Comparison of ENCODE assay signal across 26 cellular contexts in genomic region chr12:3606101-3606500, GRCh38.
"Had no signal": no experiment of that assay in that cellular context is flagged by ENCODE, and none has a peak within 500 bp of the region (broad histone marks: within the 10 kb centered on the region; RNA-seq: fewer than 3 reads in every experiment).

No MANE protein-coding gene starts in this region.

- DNase-seq: activated CD4-positive, alpha-beta memory T cell treated with anti-CD3 and anti-CD28 coated beads for 36 hours; activated CD4-positive, alpha-beta T cell treated with anti-CD3 and anti-CD28 coated beads for 4 hours; activated naive CD4-positive, alpha-beta T cell; activated T-cell treated with anti-CD3 and anti-CD28 coated beads, Interleukin-2, amount 50 U/mL, for 4 hours; colonic mucosa; effector CD8-positive, alpha-beta T cell; gastrocnemius medialis; glutamatergic neuron; immature natural killer cell; kidney; naive B cell; occipital lobe; right lobe of liver; stimulated activated CD4-positive, alpha-beta T cell treated with anti-CD3 and anti-CD28 coated beads, Interleukin-12 subunit alpha, Interleukin-12 subunit beta, amount 100 ng/mL, for 4 hours; stimulated activated CD4-positive, alpha-beta T cell treated with anti-CD3 and anti-CD28 coated beads, Interleukin-4, amount 100 ng/mL, for 1 hour; stimulated activated naive CD8-positive, alpha-beta T cell treated with anti-CD3 and anti-CD28 coated beads, Interleukin-15, Interleukin-2, amounts not matched to agents 100 U/mL and 50 U/mL, for 24 hours; substantia nigra; T-helper 1 cell had no signal

- ATAC-seq: activated naive CD4-positive, alpha-beta T cell treated with anti-CD3 and anti-CD28 coated beads, Interleukin-2, amount 50 U/mL, for 72 hours; activated T-cell treated with anti-CD3 and anti-CD28 coated beads, Interleukin-2, amount 50 U/mL, for 4 hours; gastrocnemius medialis; right lobe of liver; stimulated activated naive CD8-positive, alpha-beta T cell treated with anti-CD3 and anti-CD28 coated beads, Interleukin-15, Interleukin-2, amounts not matched to agents 100 U/mL and 50 U/mL, for 24 hours had no signal

- H3K36me3 Mint-ChIP-seq: mesothelial cell of epicardium had no signal

- H3K36me3 ChIP-seq: colonic mucosa, gastrocnemius medialis, right lobe of liver, vagina had no signal

- H3K4me3 ChIP-seq: colonic mucosa, gastrocnemius medialis, right lobe of liver, vagina had no signal

- H3K27ac ChIP-seq: colonic mucosa, epithelial cell of prostate, gastrocnemius medialis, right lobe of liver, vagina had no signal

- H3K27me3 ChIP-seq: colonic mucosa, gastrocnemius medialis, right lobe of liver, vagina had no signal

- H3K4me1 ChIP-seq: colonic mucosa, right lobe of liver, vagina had no signal

- H3K9me3 ChIP-seq: colonic mucosa, gastrocnemius medialis, right lobe of liver, vagina had no signal

- H3K27me3 Mint-ChIP-seq: activated CD4-positive, alpha-beta memory T cell treated with anti-CD3 and anti-CD28 coated beads for 36 hours had no signal

- H3K27ac Mint-ChIP-seq: activated CD4-positive, alpha-beta memory T cell treated with anti-CD3 and anti-CD28 coated beads for 36 hours; activated naive CD4-positive, alpha-beta T cell treated with anti-CD3 and anti-CD28 coated beads, Interleukin-2, amount 50 U/mL, for 72 hours; activated T-helper 2 cell treated with anti-CD3 and anti-CD28 coated beads, Interferon-gamma antibody, Interleukin-2, Interleukin-4, amounts not matched to agents 10 μg/mL and 5 μg/mL and 100 μg/mL, durations not matched to agents 14 hours and 24 hours and 36 hours; mesothelial cell of epicardium; T-helper 2 cell treated with Interferon-gamma antibody and Interleukin-4, amounts not matched to agents 5 μg/mL and 100 μg/mL, for 36 hours; type B pancreatic cell had no signal

- H3K4me3 Mint-ChIP-seq: activated CD4-positive, alpha-beta memory T cell treated with anti-CD3 and anti-CD28 coated beads for 36 hours; activated T-cell treated with anti-CD3 and anti-CD28 coated beads, Interleukin-2, amount 50 U/mL, for 4 hours; immature natural killer cell; mesothelial cell of epicardium; naive B cell; neural crest cell; T-helper 2 cell treated with Interferon-gamma antibody and Interleukin-4, amounts not matched to agents 5 μg/mL and 100 μg/mL, for 36 hours; type B pancreatic cell had no signal

- H3K9me3 Mint-ChIP-seq: activated naive CD4-positive, alpha-beta T cell treated with anti-CD3 and anti-CD28 coated beads, Interleukin-2, amount 50 U/mL, for 72 hours had no signal
